In genomic region chr7:24786941-24787340, GRCh38 we compare ENCODE assay signal across 9 cellular contexts. TPM values are rescaled to one million over a fixed set of nuclear protein-coding genes. Genes with fewer than 3 reads are reported as not detected.
DNase-seq lines count a peak whose midpoint lies in the region; TF ChIP-seq lines count a peak whose summit lies in the region.
"Had no signal": no experiment of that assay in that cellular context is flagged by ENCODE, and none has a peak within 500 bp of the region (broad histone marks: within the 10 kb centered on the region; RNA-seq: fewer than 3 reads in every experiment).

No MANE protein-coding gene starts in this region.

- WGBS in GM23248 (ENCODE audit: low coverage in 1 of 2, low lambda C conversion rate in 2 of 2, missing lambda C conversion rate in 2 of 2), 2 experiments = 0 to 7% methylated on average over 5 of the region's 5 CpGs
- 86% methylated on average over 5 of the region's 5 CpGs for WGBS in hepatocyte (ENCODE audit: low lambda C conversion rate, missing lambda C conversion rate)

- H3K4me1 ChIP-seq in GM23248 (ENCODE audit: insufficient read depth) (peaks cover 16% of the 10 kb centered on the region), hepatocyte (ENCODE audit: insufficient read depth) (no peaks in the 10 kb centered on the region)
- H3K4me1 ChIP-seq: pancreas had no signal

- peaks cover 16% of the 10 kb centered on the region for H3K36me3 Mint-ChIP-seq in T-helper 1 cell treated with Interleukin-12 subunit alpha and Interleukin-12 subunit beta and Interleukin-4 antibody, amounts not matched to agents 30 μg/mL and 1 μg/mL, for 36 hours (ENCODE audit: low read depth)

- peak overlapping the region; percentile 79 for H3K9ac ChIP-seq in GM23248

- peak overlapping the region; percentile 78 for H2AFZ ChIP-seq in GM23248
- H2AFZ ChIP-seq in hepatocyte = no peak overlapping the region

- H3K27ac ChIP-seq in AG04450 (ENCODE audit: low read depth, low read length) = peak overlapping the region; percentile 86
- H3K27ac ChIP-seq in GM23248 = peak overlapping the region; percentile 98
- H3K27ac ChIP-seq in hepatocyte = no peak overlapping the region
- H3K27ac ChIP-seq: pancreas had no signal

- no peaks in the 10 kb centered on the region for H3K27me3 ChIP-seq in AG04450 (ENCODE audit: control insufficient read depth, insufficient read depth, low read length)
- H3K27me3 ChIP-seq in GM23248 (replicated peaks; ENCODE audit: insufficient read depth) = no peaks in the 10 kb centered on the region
- H3K27me3 ChIP-seq in hepatocyte = no peaks in the 10 kb centered on the region
- H3K27me3 ChIP-seq: pancreas had no signal

- CTCF ChIA-PET in AG04450 (lab: Charles Lee) = interaction anchor here (1.0 kb wide), 1 partner anchor 25 kb away, joined by 4 read pairs; no protein-coding TSS in a partner anchor

- H4K20me1 ChIP-seq in GM23248 (ENCODE audit: insufficient read depth) (no peaks in the 10 kb centered on the region), hepatocyte (ENCODE audit: insufficient read depth, poor library complexity, severe bottlenecking) (no peaks in the 10 kb centered on the region)

- no peaks in the 10 kb centered on the region for H3K27me3 Mint-ChIP-seq in T-helper 1 cell treated with Interleukin-12 subunit alpha and Interleukin-12 subunit beta and Interleukin-4 antibody, amounts not matched to agents 30 μg/mL and 1 μg/mL, for 36 hours (ENCODE audit: low read depth)

- H3K79me2 ChIP-seq in GM23248 (ENCODE audit: insufficient read depth) (no peaks in the 10 kb centered on the region), hepatocyte (no peaks in the 10 kb centered on the region)

- TF ChIP-seq CTCF in AG04450 (IDR thresholded peaks at IDR 0.05; ENCODE audit: low read depth, low read length) = no peak
- TF ChIP-seq CTCF in hepatocyte (IDR thresholded peaks at IDR 0.05; ENCODE audit: poor library complexity) = no peak

- no peaks in the 10 kb centered on the region for H3K9me2 ChIP-seq in GM23248 (ENCODE audit: insufficient read depth)
- H3K9me2 ChIP-seq in hepatocyte (replicated peaks; ENCODE audit: insufficient read depth) = no peaks in the 10 kb centered on the region

- H3K4me3 ChIP-seq in AG04450 (ENCODE audit: low read depth, low read length) (no peak overlapping the region), GM23248 (no peak overlapping the region), hepatocyte (no peak overlapping the region)
- H3K4me3 ChIP-seq: pancreas had no signal

- peaks cover 4% of the 10 kb centered on the region for H3K4me1 Mint-ChIP-seq in T-helper 1 cell treated with Interleukin-12 subunit alpha and Interleukin-12 subunit beta and Interleukin-4 antibody, amounts not matched to agents 30 μg/mL and 1 μg/mL, for 36 hours (ENCODE audit: low read depth)

- peaks cover 13% of the 10 kb centered on the region; the same call in 1 of the 2 replicates for H3F3A ChIP-seq in GM23248 (ENCODE audit: insufficient read depth)

- no peak overlapping the region for H3K4me3 Mint-ChIP-seq in T-helper 1 cell treated with Interleukin-12 subunit alpha and Interleukin-12 subunit beta and Interleukin-4 antibody, amounts not matched to agents 30 μg/mL and 1 μg/mL, for 36 hours

- POLR2A ChIA-PET in AG04450 (lab: Yijun Ruan, JAX) = no interaction called here

- no peaks in the 10 kb centered on the region for H3K9me3 Mint-ChIP-seq in T-helper 1 cell treated with Interleukin-12 subunit alpha and Interleukin-12 subunit beta and Interleukin-4 antibody, amounts not matched to agents 30 μg/mL and 1 μg/mL, for 36 hours

- H3K9me3 ChIP-seq in AG04450 (ENCODE audit: control insufficient read depth, insufficient read depth, low read length) (peaks cover 3% of the 10 kb centered on the region; the same call in 1 of the 2 replicates), GM23248 (ENCODE audit: low read depth) (no peaks in the 10 kb centered on the region), hepatocyte (ENCODE audit: low read depth) (no peaks in the 10 kb centered on the region)
- H3K9me3 ChIP-seq: pancreas had no signal

- in situ Hi-C loops in GM23248 (cut with MboI) = no loop called here

- H3K36me3 ChIP-seq in GM23248 (ENCODE audit: low read depth) = no peaks in the 10 kb centered on the region
- H3K36me3 ChIP-seq in hepatocyte (replicated peaks; ENCODE audit: insufficient read depth, low read depth) = no peaks in the 10 kb centered on the region
- H3K36me3 ChIP-seq: pancreas had no signal

- DNase-seq in AG04450 (ENCODE audit: low read depth, low spot score) = peak; percentile 81
- peak; percentile 99 for DNase-seq in GM23248
- peak; percentile 16 for DNase-seq in globus pallidus (ENCODE audit: low spot score)
- DNase-seq in DMS114 treated with DMSO at 0.1 percent for 48 hours (lab: John Stamatoyannopoulos, UW; ENCODE audit: unreplicated experiment) = no peak
- no peak for DNase-seq in hepatocyte (ENCODE audit: low spot score)
- no peak for DNase-seq in NCI-H1436 treated with DMSO at 0.1 percent for 48 hours (lab: John Stamatoyannopoulos, UW)
- DNase-seq in retina = no peak

- H3K27ac Mint-ChIP-seq in T-helper 1 cell treated with Interleukin-12 subunit alpha and Interleukin-12 subunit beta and Interleukin-4 antibody, amounts not matched to agents 30 μg/mL and 1 μg/mL, for 36 hours = peak overlapping the region; percentile 53

- peak overlapping the region; percentile 58 for H3K4me2 ChIP-seq in GM23248 (ENCODE audit: unreplicated experiment)
- no peak overlapping the region for H3K4me2 ChIP-seq in hepatocyte

RNA-seq across cellular contexts. Expression of gene GSDME, which starts 29.7 kb away (rescaled TPM):
- polyA plus RNA-seq in AG04450 (2011; rRNA removed) = 58.3 and 63.8 TPM in 2 replicates
- 55.3 and 77.2 TPM in 2 replicates for polyA minus RNA-seq in AG04450 (2011; rRNA and poly(A)+ RNA removed)
- 39.4 and 63.6 TPM in 2 replicates for total RNA-seq in GM23248 (2014; rRNA removed; shearing (Covaris generic))
- polyA plus RNA-seq in GM23248 (2016; fragmentation: Nextera tagmentation; extraction: Ambion mirVana) = 49.4 and 51.1 TPM in 2 replicates
- total RNA-seq in hepatocyte = 33.9 and 35.1 TPM in 2 replicates
- polyA plus RNA-seq in hepatocyte = 48.1 and 48.6 TPM in 2 replicates

Comparison
In these comparisons a context has a peak if more than half of its experiments do, and no peak if none do; other contexts are left out.
1. DNase-seq: peak in AG04450 (single experiment), GM23248 (single experiment) and globus pallidus (single experiment); none in DMS114 treated with DMSO at 0.1 percent for 48 hours (single experiment), hepatocyte (single experiment), NCI-H1436 treated with DMSO at 0.1 percent for 48 hours (single experiment) and retina (single experiment).